Comparison of ENCODE assay signal across 28 cellular contexts in genomic region chr12:93142881-93143280, GRCh38.
"Had no signal": no experiment of that assay in that cellular context is flagged by ENCODE, and none has a peak within 500 bp of the region (broad histone marks: within the 10 kb centered on the region; RNA-seq: fewer than 3 reads in every experiment).

No MANE protein-coding gene starts in this region.

- DNase-seq: colonic mucosa; cortex of kidney; dermis blood vessel endothelial cell; dorsolateral prefrontal cortex; effector CD4-positive, alpha-beta T cell; effector CD8-positive, alpha-beta T cell; effector memory CD4-positive, alpha-beta T cell; effector memory CD8-positive, alpha-beta T cell; endodermal cell; erythroblast; esophagus squamous epithelium; foreskin fibroblast; foreskin keratinocyte; foreskin melanocyte; gastrocnemius medialis; glutamatergic neuron; head of caudate nucleus; heart left ventricle; heart right ventricle had no signal

- H3K36me3 ChIP-seq: colonic mucosa, esophagus muscularis mucosa, esophagus squamous epithelium, gastrocnemius medialis, gastroesophageal sphincter, heart left ventricle, heart right ventricle had no signal

- H3K79me2 ChIP-seq: hepatocyte had no signal

- H3K27me3 Mint-ChIP-seq: dendritic cell treated with granulocyte-macrophage colony-stimulating factor and Interleukin-4, amounts not matched to agents 40 ng/mL and 50 ng/mL, for 4 days had no signal

- H3K4me3 ChIP-seq: colonic mucosa, coronary artery, dorsolateral prefrontal cortex, esophagus muscularis mucosa, esophagus squamous epithelium, gastrocnemius medialis, gastroesophageal sphincter, heart left ventricle, heart right ventricle, hepatocyte had no signal

- H2AFZ ChIP-seq: hepatocyte had no signal

- H3K27ac Mint-ChIP-seq: dendritic cell treated with granulocyte-macrophage colony-stimulating factor and Interleukin-4, amounts not matched to agents 40 ng/mL and 50 ng/mL, for 4 days; effector memory CD8-positive, alpha-beta T cell; endodermal cell had no signal

- H3K9me3 Mint-ChIP-seq: dendritic cell treated with granulocyte-macrophage colony-stimulating factor and Interleukin-4, amounts not matched to agents 40 ng/mL and 50 ng/mL, for 4 days; effector memory CD8-positive, alpha-beta T cell; endodermal cell had no signal

- H3K27me3 ChIP-seq: colonic mucosa, dorsolateral prefrontal cortex, esophagus muscularis mucosa, esophagus squamous epithelium, foreskin keratinocyte, gastrocnemius medialis, gastroesophageal sphincter, heart left ventricle, heart right ventricle, hepatocyte had no signal

- FAIRE-seq: endometrium, frontal cortex had no signal

- ATAC-seq: effector memory CD8-positive, alpha-beta T cell; esophagus mucosa; foreskin keratinocyte; gastrocnemius medialis; gastroesophageal sphincter; heart left ventricle; heart right ventricle had no signal

- H3K9me3 ChIP-seq: colonic mucosa, esophagus muscularis mucosa, esophagus squamous epithelium, gastrocnemius medialis, gastroesophageal sphincter, heart left ventricle had no signal

- H3K4me1 ChIP-seq: colonic mucosa had no signal

- H3K4me3 Mint-ChIP-seq: dendritic cell treated with granulocyte-macrophage colony-stimulating factor and Interleukin-4, amounts not matched to agents 40 ng/mL and 50 ng/mL, for 4 days; effector memory CD8-positive, alpha-beta T cell; endodermal cell had no signal

- H3K4me2 ChIP-seq: hepatocyte had no signal

- H3K27ac ChIP-seq: colonic mucosa, coronary artery, dorsolateral prefrontal cortex, epithelial cell of prostate, esophagus muscularis mucosa, esophagus squamous epithelium, foreskin keratinocyte, gastrocnemius medialis, gastroesophageal sphincter, heart left ventricle, heart right ventricle, hepatocyte had no signal
